13 cellular contexts compared by ENCODE assay signal in the genomic region with DNA sequence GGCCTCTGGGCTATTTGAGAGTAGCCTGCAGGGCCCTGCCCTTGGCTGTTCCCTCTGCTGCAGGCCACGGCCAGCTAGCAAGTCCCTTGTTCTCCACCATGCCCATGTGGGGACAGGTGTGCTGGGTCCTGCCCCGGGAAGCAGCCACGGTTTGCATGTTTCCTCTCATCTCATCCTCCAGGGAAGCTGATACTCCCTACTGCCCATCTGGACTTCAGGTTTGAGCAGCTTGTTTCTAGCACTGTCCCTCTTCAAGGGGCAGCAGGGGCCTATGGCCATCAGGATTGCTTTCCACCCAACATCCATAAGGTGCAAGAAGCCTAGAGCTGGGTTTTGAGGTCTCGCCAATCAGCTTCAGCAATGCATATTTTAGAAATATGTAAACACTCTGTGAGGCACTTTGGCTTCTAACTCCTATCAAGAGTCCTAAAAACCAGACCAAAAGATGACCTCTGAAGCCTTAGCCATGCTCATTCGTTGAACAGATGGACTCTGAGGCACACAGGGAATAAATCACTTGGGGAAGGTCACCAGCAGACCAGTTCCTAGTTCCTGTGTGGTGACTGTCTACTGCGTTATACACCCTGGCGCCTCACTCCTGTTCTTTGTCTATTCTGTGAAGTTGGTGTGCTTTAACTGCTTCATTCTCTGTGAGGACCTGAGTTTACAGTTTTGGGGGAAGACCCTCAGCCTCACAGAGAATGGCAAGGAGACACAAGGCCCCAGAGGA.
"Had no signal": no experiment of that assay in that cellular context is flagged by ENCODE, and none has a peak within 500 bp of the region (broad histone marks: within the 10 kb centered on the region; RNA-seq: fewer than 3 reads in every experiment).

No MANE protein-coding gene starts in this region.

- H3K36me3 ChIP-seq: right lobe of liver, stomach, upper lobe of left lung had no signal

- H3K27me3 ChIP-seq: right lobe of liver, upper lobe of left lung had no signal

- H3K4me3 ChIP-seq: lung, right lobe of liver, stomach, upper lobe of left lung had no signal

- H3K27ac ChIP-seq: right lobe of liver, stomach, upper lobe of left lung had no signal

- H3K9me3 ChIP-seq: right lobe of liver, stomach, upper lobe of left lung had no signal

- H3K4me1 ChIP-seq: right lobe of liver, upper lobe of left lung had no signal

- DNase-seq: activated naive CD4-positive, alpha-beta T cell; activated naive CD8-positive, alpha-beta T cell treated with anti-CD3 and anti-CD28 coated beads for 36 hours; amniotic stem cell; effector memory CD8-positive, alpha-beta T cell; nephron progenitor cell; occipital lobe; right lobe of liver; small intestine; stimulated activated CD4-positive, alpha-beta T cell treated with anti-CD3 and anti-CD28 coated beads, Interleukin-15, amount 100 ng/mL, for 24 hours; stimulated activated CD4-positive, alpha-beta T cell treated with anti-CD3 and anti-CD28 coated beads, Interleukin-2, amount 100 ng/mL, for 48 hours; stomach; upper lobe of left lung had no signal
